Comparison of ENCODE assay signal across 21 cellular contexts in the genomic region with DNA sequence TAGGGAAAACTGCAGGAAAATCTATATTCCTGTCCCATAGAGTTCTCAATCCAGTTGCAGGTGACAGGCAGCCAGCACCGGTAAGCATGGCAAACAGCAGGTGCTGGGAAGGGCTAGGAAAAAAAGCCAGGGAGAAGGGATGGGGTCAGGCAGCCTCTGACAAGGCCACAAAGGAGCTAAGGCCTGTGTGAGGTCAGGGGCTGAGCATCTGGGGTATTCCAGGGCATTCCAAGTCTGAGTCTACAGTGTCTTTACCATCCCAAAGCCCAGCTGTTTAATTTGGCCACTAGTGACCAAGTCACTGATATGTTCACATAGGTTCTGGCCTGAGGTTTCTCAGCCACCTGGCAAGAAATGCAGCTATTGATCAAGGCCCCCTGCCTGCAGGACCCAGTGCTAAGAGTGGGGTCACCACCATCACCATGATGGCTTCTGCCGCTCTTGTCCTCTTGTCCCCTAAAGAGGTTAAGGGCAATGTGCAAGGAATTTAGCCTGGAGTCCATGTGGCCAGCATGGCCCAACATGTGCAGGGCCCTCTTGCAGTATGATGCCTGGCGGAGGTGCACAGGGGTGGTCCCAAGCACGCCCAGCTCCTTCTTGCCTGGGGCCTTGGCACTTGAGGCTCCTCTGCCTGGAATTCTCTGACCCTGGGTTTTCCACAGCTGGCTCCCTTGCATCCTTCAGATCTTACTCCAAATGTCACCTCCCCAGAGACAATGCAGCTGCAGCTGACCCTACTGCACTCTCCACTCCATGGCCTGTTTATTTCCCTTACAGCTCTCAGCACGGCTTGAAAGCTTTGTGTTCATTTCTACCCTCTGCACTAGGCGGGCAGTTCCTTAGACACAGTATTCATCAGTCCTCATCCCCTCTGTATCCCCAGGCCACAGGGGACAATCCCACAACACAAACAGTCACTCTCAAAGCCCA.
DNase-seq lines count a peak whose midpoint lies in the region; ATAC-seq, FAIRE-seq and TF ChIP-seq lines count a peak whose summit lies in the region.
"Had no signal": no experiment of that assay in that cellular context is flagged by ENCODE, and none has a peak within 500 bp of the region (broad histone marks: within the 10 kb centered on the region; RNA-seq: fewer than 3 reads in every experiment).

No MANE protein-coding gene starts in this region.

- CTCF ChIA-PET in HepG2 (lab: Yijun Ruan, JAX; ENCODE audit: low intra/inter-chr PET ratio, low total read pairs) = no interaction called here

- FAIRE-seq in HepG2 (lab: Jason Lieb, UNC) = no peak
- FAIRE-seq: A549, D721Med, G401.6, GM12891, H54 had no signal

- no peak for TF ChIP-seq EP300 in HepG2 (IDR thresholded peaks at IDR 0.05; ENCODE audit: low read depth in 2 of 2, low read length in 2 of 2)
- TF ChIP-seq EP300 in HepG2 (CRISPR knock-in tag; IDR thresholded peaks at IDR 0.05; ENCODE audit: borderline replicate concordance) = no peak

- no peaks in the 10 kb centered on the region; the same call in none of the 2 replicates for H4K20me1 ChIP-seq in HepG2 (ENCODE audit: insufficient read depth, low read length)

- H3K27me3 ChIP-seq in HepG2 (ENCODE audit: control insufficient read depth in 1 of 2, insufficient read depth in 2 of 2, low read length in 2 of 2) = no peaks in the 10 kb centered on the region; a peak in 1 of 5 replicates
- H3K27me3 ChIP-seq in right lobe of liver = no peaks in the 10 kb centered on the region

- H3K27ac ChIP-seq in HepG2 (ENCODE audit: extremely low read length, insufficient read depth, low read length) (no peak overlapping the region), right lobe of liver (no peak overlapping the region)
- H3K27ac ChIP-seq: 22Rv1, A549, C4-2B, HL-60 had no signal

- H3K9me3 ChIP-seq in HepG2 (ENCODE audit: low read length) (no peaks in the 10 kb centered on the region), right lobe of liver (no peaks in the 10 kb centered on the region)
- H3K9me3 ChIP-seq: A549, Caco-2 had no signal

- no peak for TF ChIP-seq CTCF in HepG2 (CRISPR knock-in tag; IDR thresholded peaks at IDR 0.05)
- TF ChIP-seq CTCF in right lobe of liver (IDR thresholded peaks at IDR 0.05) = no peak

- no peaks in the 10 kb centered on the region for H3K36me3 ChIP-seq in HepG2 (replicated peaks in 1 of 2; ENCODE audit: control insufficient read depth in 1 of 2, insufficient read depth in 2 of 2, low read length in 2 of 2)
- no peaks in the 10 kb centered on the region for H3K36me3 ChIP-seq in right lobe of liver

- intact Hi-C loops in Right ventricle myocardium inferior (cut with DNase I) (loop anchor here (5.0 kb wide), 1 partner anchor 515 kb away; no protein-coding TSS in a partner anchor), cardiac septum (cut with DNase I) (loop anchor here (2.0 kb wide), 2 partner anchors 27 to 519 kb away; no protein-coding TSS in a partner anchor), HepG2 (cut with micrococcal nuclease; ENCODE audit: unreplicated experiment) (loop anchor here (2.0 kb wide), 1 partner anchor 29 kb away; no protein-coding TSS in a partner anchor), right lobe of liver (cut with DNase I) (no loop called here), sciatic nerve (cut with DNase I) (no loop called here)

- DNase-seq in Right ventricle myocardium inferior (ENCODE audit: missing footprints) = no peak
- DNase-seq in cardiac septum (ENCODE audit: low spot score) = no peak
- DNase-seq in HepG2 (ENCODE audit: low spot score) = no peak
- no peak for DNase-seq in right lobe of liver
- no peak for DNase-seq in sciatic nerve (ENCODE audit: low spot score)
- DNase-seq in activated CD4-positive, alpha-beta T cell treated with anti-CD3 and anti-CD28 coated beads, Interleukin-2, amount 50 U/mL, for 48 hours = no peak
- DNase-seq: AML-193; Caco-2; CD4-positive, alpha-beta T cell; HCEC 1CT; IMR-90 had no signal

- POLR2A ChIA-PET in HepG2 (lab: Yijun Ruan, JAX) = no interaction called here

- in situ Hi-C loops in HepG2 (cut with HindIII; ENCODE audit: extremely low pct_ligation_motif_present, low pct_unique_long_range_greater_than_20kb) = no loop called here

- no peak for TF ChIP-seq RAD21 in HepG2 (CRISPR knock-in tag; IDR thresholded peaks at IDR 0.05)

- WGBS in HepG2 (ENCODE audit: low lambda C conversion rate) = 15% methylated on average over 3 of the region's 6 CpGs
- 81% methylated on average over 3 of the region's 6 CpGs for WGBS in right lobe of liver (ENCODE audit: insufficient coverage, low coverage, low lambda C conversion rate, missing lambda C conversion rate)

- peak; percentile 30 for ATAC-seq in Right ventricle myocardium inferior
- no peak for ATAC-seq in HepG2
- no peak for ATAC-seq in right lobe of liver
- ATAC-seq in sciatic nerve = peak; percentile 77
- no peak for ATAC-seq in HG03442 (IDR thresholded peaks at IDR 0.05; ENCODE audit: unreplicated experiment)
- ATAC-seq: GM23338 had no signal

- no TSS peak for BruUV-seq in HepG2 (replicated peaks; lab: Mats Ljungman, UMichigan)

- H3K4me1 ChIP-seq in HepG2 (ENCODE audit: insufficient read depth, low read length) = 0 out of 2 replicates have a peak, but pooled peaks cover 6% of the 10 kb centered on the region
- no peaks in the 10 kb centered on the region for H3K4me1 ChIP-seq in right lobe of liver
- H3K4me1 ChIP-seq: A549, Caco-2 had no signal

- no peak overlapping the region for H2AFZ ChIP-seq in HepG2 (ENCODE audit: low read length)

- no peak overlapping the region for H3K4me2 ChIP-seq in HepG2 (ENCODE audit: low read depth, low read length)
- H3K4me2 ChIP-seq: A549, GM23338 had no signal

- no peak overlapping the region for H3K4me3 ChIP-seq in HepG2 (replicated peaks in 1 of 3; ENCODE audit: insufficient read depth in 1 of 3, low read depth in 2 of 3, low read length in 3 of 3)
- no peak overlapping the region for H3K4me3 ChIP-seq in right lobe of liver
- H3K4me3 ChIP-seq: A549, GM23338 had no signal

- TF ChIP-seq POLR2A in HepG2 (IDR thresholded peaks at IDR 0.05; ENCODE audit: insufficient read depth in 1 of 2, low read depth in 2 of 2, low read length in 2 of 2) (no peak), right lobe of liver (IDR thresholded peaks at IDR 0.05) (no peak)

- H3K79me2 ChIP-seq in HepG2 (ENCODE audit: insufficient read depth, low read length) = no peaks in the 10 kb centered on the region

- no peak overlapping the region for H3K9ac ChIP-seq in HepG2 (ENCODE audit: insufficient read depth, low read depth, low read length)

TF ChIP-seq in HepG2, 621 proteins besides CTCF, POLR2A, EP300 and RAD21:
- TF ChIP-seq, protein P1, sequence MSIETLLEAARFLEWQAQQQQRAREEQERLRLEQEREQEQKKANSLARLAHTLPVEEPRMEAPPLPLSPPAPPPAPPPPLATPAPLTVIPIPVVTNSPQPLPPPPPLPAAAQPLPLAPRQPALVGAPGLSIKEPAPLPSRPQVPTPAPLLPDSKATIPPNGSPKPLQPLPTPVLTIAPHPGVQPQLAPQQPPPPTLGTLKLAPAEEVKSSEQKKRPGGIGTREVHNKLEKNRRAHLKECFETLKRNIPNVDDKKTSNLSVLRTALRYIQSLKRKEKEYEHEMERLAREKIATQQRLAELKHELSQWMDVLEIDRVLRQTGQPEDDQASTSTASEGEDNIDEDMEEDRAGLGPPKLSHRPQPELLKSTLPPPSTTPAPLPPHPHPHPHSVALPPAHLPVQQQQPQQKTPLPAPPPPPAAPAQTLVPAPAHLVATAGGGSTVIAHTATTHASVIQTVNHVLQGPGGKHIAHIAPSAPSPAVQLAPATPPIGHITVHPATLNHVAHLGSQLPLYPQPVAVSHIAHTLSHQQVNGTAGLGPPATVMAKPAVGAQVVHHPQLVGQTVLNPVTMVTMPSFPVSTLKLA (IDR thresholded peaks at IDR 0.05) = peak; percentile 86
- TF ChIP-seq SIX4 (CRISPR knock-in tag; IDR thresholded peaks at IDR 0.05) (no peak), ZNF350 (CRISPR knock-in tag; IDR thresholded peaks at IDR 0.05; ENCODE audit: borderline replicate concordance, low read depth) (no peak), PHF8 (CRISPR knock-in tag; IDR thresholded peaks at IDR 0.05) (no peak)
- TF ChIP-seq, protein P2, sequence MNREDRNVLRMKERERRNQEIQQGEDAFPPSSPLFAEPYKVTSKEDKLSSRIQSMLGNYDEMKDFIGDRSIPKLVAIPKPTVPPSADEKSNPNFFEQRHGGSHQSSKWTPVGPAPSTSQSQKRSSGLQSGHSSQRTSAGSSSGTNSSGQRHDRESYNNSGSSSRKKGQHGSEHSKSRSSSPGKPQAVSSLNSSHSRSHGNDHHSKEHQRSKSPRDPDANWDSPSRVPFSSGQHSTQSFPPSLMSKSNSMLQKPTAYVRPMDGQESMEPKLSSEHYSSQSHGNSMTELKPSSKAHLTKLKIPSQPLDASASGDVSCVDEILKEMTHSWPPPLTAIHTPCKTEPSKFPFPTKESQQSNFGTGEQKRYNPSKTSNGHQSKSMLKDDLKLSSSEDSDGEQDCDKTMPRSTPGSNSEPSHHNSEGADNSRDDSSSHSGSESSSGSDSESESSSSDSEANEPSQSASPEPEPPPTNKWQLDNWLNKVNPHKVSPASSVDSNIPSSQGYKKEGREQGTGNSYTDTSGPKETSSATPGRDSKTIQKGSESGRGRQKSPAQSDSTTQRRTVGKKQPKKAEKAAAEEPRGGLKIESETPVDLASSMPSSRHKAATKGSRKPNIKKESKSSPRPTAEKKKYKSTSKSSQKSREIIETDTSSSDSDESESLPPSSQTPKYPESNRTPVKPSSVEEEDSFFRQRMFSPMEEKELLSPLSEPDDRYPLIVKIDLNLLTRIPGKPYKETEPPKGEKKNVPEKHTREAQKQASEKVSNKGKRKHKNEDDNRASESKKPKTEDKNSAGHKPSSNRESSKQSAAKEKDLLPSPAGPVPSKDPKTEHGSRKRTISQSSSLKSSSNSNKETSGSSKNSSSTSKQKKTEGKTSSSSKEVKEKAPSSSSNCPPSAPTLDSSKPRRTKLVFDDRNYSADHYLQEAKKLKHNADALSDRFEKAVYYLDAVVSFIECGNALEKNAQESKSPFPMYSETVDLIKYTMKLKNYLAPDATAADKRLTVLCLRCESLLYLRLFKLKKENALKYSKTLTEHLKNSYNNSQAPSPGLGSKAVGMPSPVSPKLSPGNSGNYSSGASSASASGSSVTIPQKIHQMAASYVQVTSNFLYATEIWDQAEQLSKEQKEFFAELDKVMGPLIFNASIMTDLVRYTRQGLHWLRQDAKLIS (CRISPR knock-in tag; IDR thresholded peaks at IDR 0.05) = no peak

Comparison
In these comparisons a context has a peak if more than half of its experiments do, and no peak if none do; other contexts are left out.
1. intact Hi-C loops: an anchor here in Right ventricle myocardium inferior (5.0 kb wide), cardiac septum (2.0 kb wide) and HepG2 (2.0 kb wide); none called in right lobe of liver and sciatic nerve.
2. ATAC-seq: peak in Right ventricle myocardium inferior (single experiment) and sciatic nerve (single experiment); none in HepG2 (single experiment), right lobe of liver (0 of 4) and HG03442 (single experiment).